In genomic region chr16:20647182-20647581, GRCh38 we compare ENCODE assay signal across 1 cellular context. TPM values are rescaled to one million over a fixed set of nuclear protein-coding genes. Genes with fewer than 3 reads are reported as not detected.
"Had no signal": no experiment of that assay in that cellular context is flagged by ENCODE, and none has a peak within 500 bp of the region (broad histone marks: within the 10 kb centered on the region; RNA-seq: fewer than 3 reads in every experiment).

No MANE protein-coding gene starts in this region.

RNA-seq across cellular contexts. Expression of gene ACSM1, which starts 50.3 kb away (rescaled TPM):
- total RNA-seq: temporal lobe had no signal
